13 cellular contexts compared by ENCODE assay signal in the genomic region with DNA sequence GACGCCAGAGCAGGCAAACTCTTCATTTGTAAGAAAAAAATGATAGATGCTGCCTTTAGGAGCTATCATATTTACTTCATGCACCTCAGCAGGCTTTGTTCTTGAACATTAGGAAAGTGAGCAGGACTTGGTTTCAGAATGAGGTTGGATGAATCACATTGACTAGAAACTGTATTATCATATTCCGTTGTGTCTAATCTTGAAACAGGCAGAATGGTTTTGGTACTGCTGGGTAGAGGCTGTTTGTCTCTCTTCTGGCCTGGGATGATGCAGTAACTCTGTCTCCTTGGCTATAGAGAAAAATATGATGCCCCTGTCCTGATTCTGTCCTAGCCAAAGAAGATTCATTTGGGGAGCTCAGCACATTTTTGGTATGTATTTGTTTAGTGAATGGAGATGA.
DNase-seq lines count a peak whose midpoint lies in the region; ATAC-seq and TF ChIP-seq lines count a peak whose summit lies in the region.
"Had no signal": no experiment of that assay in that cellular context is flagged by ENCODE, and none has a peak within 500 bp of the region (broad histone marks: within the 10 kb centered on the region; RNA-seq: fewer than 3 reads in every experiment).

No MANE protein-coding gene starts in this region.

- H3K79me2 ChIP-seq in osteoblast (ENCODE audit: insufficient read depth, low read length) = no peaks in the 10 kb centered on the region
- no peaks in the 10 kb centered on the region for H3K79me2 ChIP-seq in Karpas-422 (ENCODE audit: low read length)

- H3K9ac ChIP-seq in Karpas-422 (ENCODE audit: low read length) = no peak overlapping the region
- H3K9ac ChIP-seq: BLaER1 treated with 17β-estradiol and CSF1 and Interleukin-3, amounts not matched to agents 10 nM and 100 nM; GM23248 had no signal

- in situ Hi-C loops in HAP-1 (cut with MboI; ENCODE audit: low sequenced_read_pairs) = no loop called here

- H3K36me3 Mint-ChIP-seq in activated T-helper 17 cell treated with anti-CD3 and anti-CD28 coated beads, Interleukin-2, amount 50 U/mL, for 72 hours (ENCODE audit: low read depth) = no peaks in the 10 kb centered on the region
- H3K36me3 Mint-ChIP-seq: CD4-positive, CD25-positive, alpha-beta regulatory T cell had no signal

- H4K20me1 ChIP-seq in osteoblast (ENCODE audit: insufficient read depth, low read length) (no peaks in the 10 kb centered on the region), Karpas-422 (ENCODE audit: insufficient read depth, low read depth, low read length) (no peaks in the 10 kb centered on the region)
- H4K20me1 ChIP-seq: BLaER1 treated with 17β-estradiol and CSF1 and Interleukin-3, amounts not matched to agents 10 nM and 100 nM had no signal

- H3K27me3 ChIP-seq in osteoblast (ENCODE audit: insufficient read depth, low read length) (no peaks in the 10 kb centered on the region), Karpas-422 (ENCODE audit: low read length) (no peaks in the 10 kb centered on the region), HAP-1 (ENCODE audit: low read depth) (no peaks in the 10 kb centered on the region)
- H3K27me3 ChIP-seq: BLaER1 treated with 17β-estradiol and CSF1 and Interleukin-3, amounts not matched to agents 10 nM and 100 nM had no signal

- H3K4me3 ChIP-seq in GM12865 (ENCODE audit: low read depth, low read length) = no peak overlapping the region
- H3K4me3 ChIP-seq in osteoblast (ENCODE audit: insufficient read depth, low read length) = no peak overlapping the region
- no peak overlapping the region for H3K4me3 ChIP-seq in Karpas-422 (ENCODE audit: low read length)
- no peak overlapping the region for H3K4me3 ChIP-seq in HAP-1
- H3K4me3 ChIP-seq: BLaER1 treated with 17β-estradiol and CSF1 and Interleukin-3, amounts not matched to agents 10 nM and 100 nM; GM23248 had no signal

- H3K4me1 ChIP-seq in osteoblast (ENCODE audit: insufficient read depth, low read length) (no peaks in the 10 kb centered on the region), Karpas-422 (ENCODE audit: low read length) (no peaks in the 10 kb centered on the region), HAP-1 (no peaks in the 10 kb centered on the region)
- H3K4me1 ChIP-seq: BLaER1 treated with 17β-estradiol and CSF1 and Interleukin-3, amounts not matched to agents 10 nM and 100 nM had no signal

- H3K4me2 ChIP-seq in osteoblast (ENCODE audit: insufficient read depth, low read length) = no peak overlapping the region
- H3K4me2 ChIP-seq in Karpas-422 (ENCODE audit: low read depth, low read length, poor library complexity, severe bottlenecking) = no peak overlapping the region
- H3K4me2 ChIP-seq: BLaER1 treated with 17β-estradiol and CSF1 and Interleukin-3, amounts not matched to agents 10 nM and 100 nM had no signal

- H3K36me3 ChIP-seq in osteoblast (ENCODE audit: insufficient read depth, low read length) (no peaks in the 10 kb centered on the region), Karpas-422 (ENCODE audit: insufficient read depth, low read length) (no peaks in the 10 kb centered on the region), HAP-1 (replicated peaks) (no peaks in the 10 kb centered on the region)
- H3K36me3 ChIP-seq: BLaER1 treated with 17β-estradiol and CSF1 and Interleukin-3, amounts not matched to agents 10 nM and 100 nM had no signal

- no peak overlapping the region for H3K27ac Mint-ChIP-seq in activated T-helper 17 cell treated with anti-CD3 and anti-CD28 coated beads, Interleukin-2, amount 50 U/mL, for 72 hours

- H3K9me3 ChIP-seq in osteoblast (ENCODE audit: low read depth, low read length) (peaks cover 5% of the 10 kb centered on the region), Karpas-422 (ENCODE audit: low read length) (peaks cover 6% of the 10 kb centered on the region), HAP-1 (no peaks in the 10 kb centered on the region)
- H3K9me3 ChIP-seq: BLaER1 treated with 17β-estradiol and CSF1 and Interleukin-3, amounts not matched to agents 10 nM and 100 nM had no signal

- peak; percentile 54 for ATAC-seq in GM21360 (IDR thresholded peaks at IDR 0.05; ENCODE audit: unreplicated experiment)
- ATAC-seq in activated T-helper 17 cell treated with anti-CD3 and anti-CD28 coated beads, Interleukin-2, amount 50 U/mL, for 72 hours (replicated peaks) = peak; percentile 18
- ATAC-seq: HepG2 had no signal

- no peak overlapping the region for H3K4me3 Mint-ChIP-seq in activated T-helper 17 cell treated with anti-CD3 and anti-CD28 coated beads, Interleukin-2, amount 50 U/mL, for 72 hours
- H3K4me3 Mint-ChIP-seq: CD4-positive, CD25-positive, alpha-beta regulatory T cell had no signal

- H2AFZ ChIP-seq in osteoblast (ENCODE audit: low read length) (no peak overlapping the region), Karpas-422 (ENCODE audit: low read length) (no peak overlapping the region)
- H2AFZ ChIP-seq: GM23248 had no signal

- H3K9me3 Mint-ChIP-seq in activated T-helper 17 cell treated with anti-CD3 and anti-CD28 coated beads, Interleukin-2, amount 50 U/mL, for 72 hours = peaks cover 8% of the 10 kb centered on the region

- H3K4me1 Mint-ChIP-seq in activated T-helper 17 cell treated with anti-CD3 and anti-CD28 coated beads, Interleukin-2, amount 50 U/mL, for 72 hours = no peaks in the 10 kb centered on the region
- H3K4me1 Mint-ChIP-seq: CD4-positive, CD25-positive, alpha-beta regulatory T cell had no signal

- TF ChIP-seq CTCF in GM12865 (IDR thresholded peaks at IDR 0.05; ENCODE audit: insufficient read depth, low read depth, low read length, missing control alignments) = no peak
- no peak for TF ChIP-seq CTCF in osteoblast (IDR thresholded peaks at IDR 0.05; ENCODE audit: extremely low read depth, low read depth, low read length)

- H3K27ac ChIP-seq in osteoblast (ENCODE audit: low read depth, low read length) (no peak overlapping the region), Karpas-422 (ENCODE audit: low read length) (no peak overlapping the region)
- H3K27ac ChIP-seq: BLaER1 treated with 17β-estradiol and CSF1 and Interleukin-3, amounts not matched to agents 10 nM and 100 nM; GM23248 had no signal

- H3K27me3 Mint-ChIP-seq in activated T-helper 17 cell treated with anti-CD3 and anti-CD28 coated beads, Interleukin-2, amount 50 U/mL, for 72 hours = no peaks in the 10 kb centered on the region
- H3K27me3 Mint-ChIP-seq: CD4-positive, CD25-positive, alpha-beta regulatory T cell had no signal

- no peaks in the 10 kb centered on the region for H3K9me2 ChIP-seq in Karpas-422 (replicated peaks; ENCODE audit: insufficient read depth, low read length)

- DNase-seq in GM12865 (ENCODE audit: low read depth) (peak; percentile 62), osteoblast (ENCODE audit: insufficient read length, low spot score, missing footprints) (peak; percentile 35), Karpas-422 (no peak), HAP-1 (ENCODE audit: low spot score in 2 of 2) (no peak)
- DNase-seq in stimulated activated CD4-positive, alpha-beta T cell treated with anti-CD3 and anti-CD28 coated beads, Interleukin-15, amount 100 ng/mL, for 24 hours = no peak
- DNase-seq: ACHN; CD4-positive, CD25-positive, alpha-beta regulatory T cell; DMS53; GM23248 had no signal

Comparison
In these comparisons a context has a peak if more than half of its experiments do, and no peak if none do; other contexts are left out.
1. DNase-seq: peak in GM12865 (single experiment) and osteoblast (single experiment); none in Karpas-422 (single experiment), stimulated activated CD4-positive, alpha-beta T cell treated with anti-CD3 and anti-CD28 coated beads, Interleukin-15, amount 100 ng/mL, for 24 hours (single experiment) and HAP-1 (0 of 2).